ENCODE assay signal across 1 cellular context in genomic region chr17:50950002-50950877, GRCh38.
TF ChIP-seq lines count a peak whose summit lies in the region.

No MANE protein-coding gene starts in this region.

TF ChIP-seq in HepG2, 621 proteins besides CTCF, POLR2A, EP300 and RAD21 (continued from another document and continues in another):
- no peak for TF ChIP-seq ZNF672 (CRISPR knock-in tag; IDR thresholded peaks at IDR 0.05)
- 0 out of 2 replicates have a peak, but pooled peaks have one; percentile 15 for TF ChIP-seq SIX1 (CRISPR knock-in tag; IDR thresholded peaks at IDR 0.05; ENCODE audit: borderline replicate concordance)
- TF ChIP-seq CHD4 (IDR thresholded peaks at IDR 0.05; ENCODE audit: borderline replicate concordance, low read length): 0 out of 2 replicates have a peak, but pooled peaks have one; percentile 37
- no peak for TF ChIP-seq FIP1L1 (IDR thresholded peaks at IDR 0.05; ENCODE audit: borderline replicate concordance, insufficient read depth, low read depth, low read length)
- TF ChIP-seq ARNTL (CRISPR knock-in tag; IDR thresholded peaks at IDR 0.05): 0 out of 2 replicates have a peak, but pooled peaks have one; percentile 63
- TF ChIP-seq ZNF101 (CRISPR knock-in tag; IDR thresholded peaks at IDR 0.05; ENCODE audit: borderline replicate concordance, low read depth): 0 out of 2 replicates have a peak, but pooled peaks have one; percentile 68
- 0 out of 2 replicates have a peak, but pooled peaks have one; percentile 10 for TF ChIP-seq E2F2 (CRISPR knock-in tag; IDR thresholded peaks at IDR 0.05; ENCODE audit: borderline replicate concordance)
- 0 out of 2 replicates have a peak, but pooled peaks have one; percentile 22 for TF ChIP-seq HOXD1 (CRISPR knock-in tag; IDR thresholded peaks at IDR 0.05)
- TF ChIP-seq SP140L (CRISPR knock-in tag; IDR thresholded peaks at IDR 0.05; ENCODE audit: borderline replicate concordance): no peak
- TF ChIP-seq ZFP1 (CRISPR knock-in tag; IDR thresholded peaks at IDR 0.05): 0 out of 2 replicates have a peak, but pooled peaks have one; percentile 49
- TF ChIP-seq SRY (CRISPR knock-in tag; IDR thresholded peaks at IDR 0.05): peak; percentile 91; the same call in 1 of the 2 replicates
- TF ChIP-seq TP53 (CRISPR knock-in tag; conservative IDR thresholded peaks at IDR 0.05): 0 out of 2 replicates have a peak, but pooled peaks have one; percentile 58
- TF ChIP-seq RFXANK (CRISPR knock-in tag; IDR thresholded peaks at IDR 0.05): peak; percentile 62; the same call in 1 of the 2 replicates
- no peak for TF ChIP-seq ZNF616 (CRISPR knock-in tag; IDR thresholded peaks at IDR 0.05; ENCODE audit: low read depth)
- TF ChIP-seq CERS6 (CRISPR knock-in tag; IDR thresholded peaks at IDR 0.05): no peak
- peak; percentile 80; the same call in 1 of the 2 replicates for TF ChIP-seq ZNF740 (CRISPR knock-in tag; IDR thresholded peaks at IDR 0.05)
- TF ChIP-seq ZNF12 (CRISPR knock-in tag; IDR thresholded peaks at IDR 0.05): peak; percentile 63; the same call in 1 of the 2 replicates
- TF ChIP-seq ZNF33B (CRISPR knock-in tag; IDR thresholded peaks at IDR 0.05): peak; percentile 98
- 0 out of 2 replicates have a peak, but pooled peaks have one; percentile 28 for TF ChIP-seq ZNF441 (CRISPR knock-in tag; IDR thresholded peaks at IDR 0.05; ENCODE audit: borderline replicate concordance)
- peak; percentile 68; the same call in 1 of the 2 replicates for TF ChIP-seq ATF2 (CRISPR knock-in tag; IDR thresholded peaks at IDR 0.05)
- no peak for TF ChIP-seq ZNF367 (CRISPR knock-in tag; IDR thresholded peaks at IDR 0.05; ENCODE audit: borderline replicate concordance)
- TF ChIP-seq BATF2 (CRISPR knock-in tag; IDR thresholded peaks at IDR 0.05): no peak
- TF ChIP-seq NPAS2 (CRISPR knock-in tag; IDR thresholded peaks at IDR 0.05; ENCODE audit: borderline replicate concordance): no peak
- no peak for TF ChIP-seq RNF219 (CRISPR knock-in tag; IDR thresholded peaks at IDR 0.05)
- TF ChIP-seq ATF6 (CRISPR knock-in tag; conservative IDR thresholded peaks at IDR 0.05): no peak
- peak; percentile 89 for TF ChIP-seq PHF5A (CRISPR knock-in tag; IDR thresholded peaks at IDR 0.05; ENCODE audit: low read depth, unreplicated experiment)
- TF ChIP-seq HDAC1 (CRISPR knock-in tag; IDR thresholded peaks at IDR 0.05): 0 out of 2 replicates have a peak, but pooled peaks have one; percentile 73
- TF ChIP-seq RARA (CRISPR knock-in tag; IDR thresholded peaks at IDR 0.05): peak; percentile 14; the same call in 1 of the 2 replicates
- TF ChIP-seq ELF4 (CRISPR knock-in tag; IDR thresholded peaks at IDR 0.05; ENCODE audit: borderline replicate concordance): no peak
- TF ChIP-seq TGIF2 (CRISPR knock-in tag; IDR thresholded peaks at IDR 0.05): no peak
- TF ChIP-seq ETV5 (CRISPR knock-in tag; IDR thresholded peaks at IDR 0.05; ENCODE audit: borderline replicate concordance): peak; percentile 59
- TF ChIP-seq PBX3 (CRISPR knock-in tag; IDR thresholded peaks at IDR 0.05; ENCODE audit: borderline replicate concordance): no peak
- TF ChIP-seq ZNF557 (CRISPR knock-in tag; IDR thresholded peaks at IDR 0.05): no peak
- peak; percentile 86; the same call in 1 of the 2 replicates for TF ChIP-seq SMAD9 (CRISPR knock-in tag; IDR thresholded peaks at IDR 0.05)
- TF ChIP-seq ZNF501 (CRISPR knock-in tag; IDR thresholded peaks at IDR 0.05): peak; percentile 86
- no peak for TF ChIP-seq ZIK1 (CRISPR knock-in tag; IDR thresholded peaks at IDR 0.05; ENCODE audit: borderline replicate concordance, low read depth)
- peak; percentile 71; the same call in 1 of the 2 replicates for TF ChIP-seq ZNF605 (CRISPR knock-in tag; IDR thresholded peaks at IDR 0.05)
- peak; percentile 53 for TF ChIP-seq BCL6 (CRISPR knock-in tag; IDR thresholded peaks at IDR 0.05)
- no peak for TF ChIP-seq ZNF713 (CRISPR knock-in tag; IDR thresholded peaks at IDR 0.05)
- 0 out of 2 replicates have a peak, but pooled peaks have one; percentile 52 for TF ChIP-seq GZF1 (CRISPR knock-in tag; IDR thresholded peaks at IDR 0.05)
- TF ChIP-seq MXD4 (CRISPR knock-in tag; IDR thresholded peaks at IDR 0.05): no peak
- TF ChIP-seq ZC3H4 (CRISPR knock-in tag; IDR thresholded peaks at IDR 0.05; ENCODE audit: borderline replicate concordance): no peak
- TF ChIP-seq KMT2B (CRISPR knock-in tag; IDR thresholded peaks at IDR 0.05): 0 out of 2 replicates have a peak, but pooled peaks have one; percentile 11
- 0 out of 2 replicates have a peak, but pooled peaks have one; percentile 21 for TF ChIP-seq ATRX (CRISPR knock-in tag; IDR thresholded peaks at IDR 0.05; ENCODE audit: borderline replicate concordance)
- no peak for TF ChIP-seq DPF2 (CRISPR knock-in tag; IDR thresholded peaks at IDR 0.05; ENCODE audit: borderline replicate concordance, low read depth)
- no peak for TF ChIP-seq KLF6 (CRISPR knock-in tag; IDR thresholded peaks at IDR 0.05)
- TF ChIP-seq ZBTB33 (CRISPR knock-in tag; IDR thresholded peaks at IDR 0.05): peak; percentile 66
- no peak for TF ChIP-seq LRRFIP1 (CRISPR knock-in tag; conservative IDR thresholded peaks at IDR 0.05)
- no peak; the same call in 1 of the 2 replicates for TF ChIP-seq ZNF550 (CRISPR knock-in tag; IDR thresholded peaks at IDR 0.05; ENCODE audit: borderline replicate concordance)
- TF ChIP-seq FOXA3 (CRISPR knock-in tag; IDR thresholded peaks at IDR 0.05): peak; percentile 75
- TF ChIP-seq ZFYVE20 (CRISPR knock-in tag; IDR thresholded peaks at IDR 0.05; ENCODE audit: borderline replicate concordance, low read depth): no peak
- no peak for TF ChIP-seq BRF2 (CRISPR knock-in tag; IDR thresholded peaks at IDR 0.05)
